1 cellular context compared by ENCODE assay signal in genomic region chr19:12664406-12665280, GRCh38.
TF ChIP-seq lines count a peak whose summit lies in the region.

No MANE protein-coding gene starts in this region.

TF ChIP-seq in K562, 482 proteins besides CTCF, POLR2A, EP300 and RAD21:
- TF ChIP-seq ZNF644 (tag; IDR thresholded peaks at IDR 0.05; ENCODE audit: low read depth) (no peak), ZNF280B (CRISPR knock-in tag; IDR thresholded peaks at IDR 0.05) (no peak), SPI1 (IDR thresholded peaks at IDR 0.05; ENCODE audit: borderline replicate concordance, low read depth, low read length) (no peak), SNIP1 (IDR thresholded peaks at IDR 0.05; ENCODE audit: low read depth) (no peak), POLR2G (IDR thresholded peaks at IDR 0.05; ENCODE audit: low read depth, low read length) (0 out of 2 replicates have a peak, but pooled peaks have one; percentile 27), KLF16 (IDR thresholded peaks at IDR 0.05) (peak; percentile 81)
TF ChIP-seq in K562: peak in this region for 2.
